Comparison of ENCODE assay signal across 34 cellular contexts in the genomic region with DNA sequence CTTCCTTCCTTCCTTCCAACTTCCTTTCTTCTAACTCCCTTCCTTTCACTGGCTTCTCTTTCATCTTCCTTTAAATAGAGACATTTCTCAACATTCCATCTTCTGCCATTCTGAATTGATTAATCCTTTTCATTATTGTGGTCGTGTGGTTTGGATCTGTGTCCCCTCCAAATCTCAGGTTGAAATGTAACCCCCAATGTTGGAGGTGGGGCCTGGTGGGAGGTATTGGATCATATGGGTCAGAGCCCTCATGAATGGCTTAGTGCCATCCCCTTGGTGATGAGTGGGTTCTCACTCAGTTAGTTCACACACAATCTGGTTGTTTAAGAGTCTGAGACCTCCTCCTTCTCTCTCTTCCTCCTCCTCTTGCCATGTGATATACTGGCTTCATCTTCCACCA.
"Had no signal": no experiment of that assay in that cellular context is flagged by ENCODE, and none has a peak within 500 bp of the region (broad histone marks: within the 10 kb centered on the region; RNA-seq: fewer than 3 reads in every experiment).

No MANE protein-coding gene starts in this region.

- H3K27ac ChIP-seq: KMS-11 had no signal

- H3K4me2 ChIP-seq: KMS-11 had no signal

- H3K9me3 ChIP-seq: MG63 had no signal

- H3K36me3 ChIP-seq: MG63 had no signal

- DNase-seq: Karpas-422, Kasumi-1, KG1, MG63, MV-4-11, NCI-H1048, NCI-H1092, NCI-H1092 treated with DMSO at 0.1 percent for 48 hours, NCI-H1105, NCI-H1105 treated with DMSO at 0.1 percent for 48 hours, NCI-H1417, NCI-H1417 treated with DMSO at 0.1 percent for 48 hours, NCI-H1436, NCI-H1436 treated with DMSO at 0.1 percent for 48 hours, NCI-H146, NCI-H1694, NCI-H1694 treated with DMSO at 0.1 percent for 48 hours, NCI-H187, NCI-H187 treated with DMSO at 0.1 percent for 48 hours, NCI-H1930, NCI-H2029, NCI-H2029 treated with DMSO at 0.1 percent for 48 hours, NCI-H2081, NCI-H2081 treated with DMSO at 0.1 percent for 48 hours, NCI-H2107, NCI-H2171, NCI-H2227 treated with DMSO at 0.1 percent for 48 hours, NCI-H226, NCI-H345, NCI-H446, NCI-H446 treated with DMSO at 0.1 percent for 48 hours, NCI-H510A, NCI-H510A treated with DMSO at 0.1 percent for 48 hours had no signal

- H3K4me3 ChIP-seq: MG63 had no signal

- H3K9ac ChIP-seq: KMS-11 had no signal

- H3K27me3 ChIP-seq: MG63 had no signal
